In the genomic region with DNA sequence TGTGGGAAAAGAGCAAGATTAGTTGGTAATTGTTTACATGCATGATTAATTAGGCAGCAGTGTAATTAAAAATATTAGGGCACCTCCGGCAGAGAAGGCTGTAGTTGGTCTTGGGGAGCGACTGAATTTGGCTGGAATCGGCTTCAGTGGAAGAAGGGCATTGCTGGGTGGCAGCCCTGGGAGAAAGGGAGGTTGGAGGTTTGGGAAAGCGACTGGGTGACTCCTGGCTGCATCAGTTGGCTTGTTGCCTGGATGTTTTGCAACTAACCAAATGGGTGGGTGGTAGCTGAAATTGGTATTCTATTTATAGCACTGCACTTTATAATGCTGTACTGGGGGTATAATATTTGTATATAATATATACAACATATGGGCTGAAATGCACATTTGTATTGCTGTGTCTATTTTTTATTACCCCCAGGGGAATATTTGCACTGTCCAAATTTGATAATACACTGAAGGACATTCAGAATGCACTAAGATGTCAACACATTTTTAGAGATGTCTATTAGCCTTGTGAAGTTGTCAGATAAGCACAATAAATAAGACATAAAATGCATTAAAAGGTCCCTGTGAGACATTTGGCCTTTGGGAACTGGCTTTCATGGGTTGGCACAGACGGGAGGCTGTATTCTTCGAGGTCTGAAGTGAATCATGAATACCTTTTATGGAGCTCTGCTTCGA, we compare ENCODE assay signal across 8 cellular contexts. TPM values are rescaled to one million over a fixed set of nuclear protein-coding genes. Genes with fewer than 3 reads are reported as not detected.
DNase-seq lines count a peak whose midpoint lies in the region; ATAC-seq and TF ChIP-seq lines count a peak whose summit lies in the region.

No MANE protein-coding gene starts in this region.

- H2AFZ ChIP-seq in GM23338 = no peak overlapping the region

- H3K4me2 ChIP-seq in GM23338 = peak overlapping the region; percentile 89

- no peaks in the 10 kb centered on the region for H3F3A ChIP-seq in GM23338 (replicated peaks; ENCODE audit: low read depth)

- H3K27ac Mint-ChIP-seq in GM23338 = no peak overlapping the region

- H3K9me3 Mint-ChIP-seq in GM23338 = no peaks in the 10 kb centered on the region; the same call in 2 of the 3 replicates

- no peaks in the 10 kb centered on the region for H3K36me3 Mint-ChIP-seq in GM23338 (ENCODE audit: low read depth)

- no peaks in the 10 kb centered on the region for H3K9me2 ChIP-seq in GM23338 (ENCODE audit: insufficient read depth)

- TF ChIP-seq CTCF in GM23338 (conservative IDR thresholded peaks at IDR 0.05; ENCODE audit: low read depth in 2 of 2) (no peak), retinal pigment epithelial cell (conservative IDR thresholded peaks at IDR 0.05; ENCODE audit: low read depth, low read length) (no peak)

- no peaks in the 10 kb centered on the region for H3K36me3 ChIP-seq in GM23338 (ENCODE audit: insufficient read depth)

- H3K4me3 Mint-ChIP-seq in GM23338 = peak overlapping the region; percentile 75

- peak; percentile 59 for TF ChIP-seq POLR2A in Raji (IDR thresholded peaks at IDR 0.05; ENCODE audit: insufficient read depth, low read depth, low read length)

- H3K79me2 ChIP-seq in GM23338 (replicated peaks; ENCODE audit: insufficient read depth) = no peaks in the 10 kb centered on the region

- ATAC-seq in GM23338 (no peak), GM21717 (IDR thresholded peaks at IDR 0.05; ENCODE audit: unreplicated experiment) (no peak)

- peaks cover 9% of the 10 kb centered on the region; the same call in 1 of the 2 replicates for H3K27me3 ChIP-seq in GM23338 (ENCODE audit: insufficient read depth)

- peaks cover 7% of the 10 kb centered on the region for H3K4me1 ChIP-seq in GM23338 (ENCODE audit: insufficient read depth)

- H4K20me1 ChIP-seq in GM23338 (replicated peaks; ENCODE audit: insufficient read depth) = no peaks in the 10 kb centered on the region

- no peak for DNase-seq in GM23338 (ENCODE audit: low spot score)
- peak; percentile 53 for DNase-seq in fibroblast of peridontal ligament (ENCODE audit: extremely low read depth)
- no peak for DNase-seq in retinal pigment epithelial cell (ENCODE audit: low read depth)
- no peak for DNase-seq in NCI-H345 (lab: John Stamatoyannopoulos, UW)
- DNase-seq in NK-92 (lab: John Stamatoyannopoulos, UW; ENCODE audit: unreplicated experiment) = no peak
- no peak for DNase-seq in activated CD4-positive, alpha-beta T cell treated with anti-CD3 and anti-CD28 coated beads for 1 hour

- no peak overlapping the region for H3K27ac ChIP-seq in GM23338 (ENCODE audit: low read depth)

- peaks cover 11% of the 10 kb centered on the region for H3K27me3 Mint-ChIP-seq in GM23338 (ENCODE audit: insufficient read depth, low read depth, poor library complexity)

- peaks cover 17% of the 10 kb centered on the region for H3K4me1 Mint-ChIP-seq in GM23338

- H3K4me3 ChIP-seq in GM23338 = peak overlapping the region; percentile 59
- H3K4me3 ChIP-seq in retinal pigment epithelial cell (ENCODE audit: low read length) = peak overlapping the region; percentile 66

TF ChIP-seq in GM23338, 12 proteins besides CTCF, POLR2A, EP300 and RAD21 (continues in another document):
- TF ChIP-seq STAT1 (IDR thresholded peaks at IDR 0.05; ENCODE audit: unreplicated experiment) = no peak
- no peak for TF ChIP-seq NANOG (IDR thresholded peaks at IDR 0.05; ENCODE audit: borderline replicate concordance)
- no peak for TF ChIP-seq EZH2 (IDR thresholded peaks at IDR 0.05; ENCODE audit: low read depth, unreplicated experiment)
- no peak for TF ChIP-seq ZNF114 (CRISPR knock-in tag; IDR thresholded peaks at IDR 0.05)
- no peak for TF ChIP-seq POLR2AphosphoS5 (IDR thresholded peaks at IDR 0.05; ENCODE audit: low read depth)
- no peak for TF ChIP-seq JUNB (IDR thresholded peaks at IDR 0.05; ENCODE audit: unreplicated experiment)
- TF ChIP-seq EZH2phosphoT487 (IDR thresholded peaks at IDR 0.05; ENCODE audit: unreplicated experiment) = no peak
- no peak for TF ChIP-seq ZNF331 (CRISPR knock-in tag; IDR thresholded peaks at IDR 0.05; ENCODE audit: low read depth)
- TF ChIP-seq, protein P1, sequence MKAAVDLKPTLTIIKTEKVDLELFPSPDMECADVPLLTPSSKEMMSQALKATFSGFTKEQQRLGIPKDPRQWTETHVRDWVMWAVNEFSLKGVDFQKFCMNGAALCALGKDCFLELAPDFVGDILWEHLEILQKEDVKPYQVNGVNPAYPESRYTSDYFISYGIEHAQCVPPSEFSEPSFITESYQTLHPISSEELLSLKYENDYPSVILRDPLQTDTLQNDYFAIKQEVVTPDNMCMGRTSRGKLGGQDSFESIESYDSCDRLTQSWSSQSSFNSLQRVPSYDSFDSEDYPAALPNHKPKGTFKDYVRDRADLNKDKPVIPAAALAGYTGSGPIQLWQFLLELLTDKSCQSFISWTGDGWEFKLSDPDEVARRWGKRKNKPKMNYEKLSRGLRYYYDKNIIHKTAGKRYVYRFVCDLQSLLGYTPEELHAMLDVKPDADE (IDR thresholded peaks at IDR 0.05) = no peak
- TF ChIP-seq, protein P2, sequence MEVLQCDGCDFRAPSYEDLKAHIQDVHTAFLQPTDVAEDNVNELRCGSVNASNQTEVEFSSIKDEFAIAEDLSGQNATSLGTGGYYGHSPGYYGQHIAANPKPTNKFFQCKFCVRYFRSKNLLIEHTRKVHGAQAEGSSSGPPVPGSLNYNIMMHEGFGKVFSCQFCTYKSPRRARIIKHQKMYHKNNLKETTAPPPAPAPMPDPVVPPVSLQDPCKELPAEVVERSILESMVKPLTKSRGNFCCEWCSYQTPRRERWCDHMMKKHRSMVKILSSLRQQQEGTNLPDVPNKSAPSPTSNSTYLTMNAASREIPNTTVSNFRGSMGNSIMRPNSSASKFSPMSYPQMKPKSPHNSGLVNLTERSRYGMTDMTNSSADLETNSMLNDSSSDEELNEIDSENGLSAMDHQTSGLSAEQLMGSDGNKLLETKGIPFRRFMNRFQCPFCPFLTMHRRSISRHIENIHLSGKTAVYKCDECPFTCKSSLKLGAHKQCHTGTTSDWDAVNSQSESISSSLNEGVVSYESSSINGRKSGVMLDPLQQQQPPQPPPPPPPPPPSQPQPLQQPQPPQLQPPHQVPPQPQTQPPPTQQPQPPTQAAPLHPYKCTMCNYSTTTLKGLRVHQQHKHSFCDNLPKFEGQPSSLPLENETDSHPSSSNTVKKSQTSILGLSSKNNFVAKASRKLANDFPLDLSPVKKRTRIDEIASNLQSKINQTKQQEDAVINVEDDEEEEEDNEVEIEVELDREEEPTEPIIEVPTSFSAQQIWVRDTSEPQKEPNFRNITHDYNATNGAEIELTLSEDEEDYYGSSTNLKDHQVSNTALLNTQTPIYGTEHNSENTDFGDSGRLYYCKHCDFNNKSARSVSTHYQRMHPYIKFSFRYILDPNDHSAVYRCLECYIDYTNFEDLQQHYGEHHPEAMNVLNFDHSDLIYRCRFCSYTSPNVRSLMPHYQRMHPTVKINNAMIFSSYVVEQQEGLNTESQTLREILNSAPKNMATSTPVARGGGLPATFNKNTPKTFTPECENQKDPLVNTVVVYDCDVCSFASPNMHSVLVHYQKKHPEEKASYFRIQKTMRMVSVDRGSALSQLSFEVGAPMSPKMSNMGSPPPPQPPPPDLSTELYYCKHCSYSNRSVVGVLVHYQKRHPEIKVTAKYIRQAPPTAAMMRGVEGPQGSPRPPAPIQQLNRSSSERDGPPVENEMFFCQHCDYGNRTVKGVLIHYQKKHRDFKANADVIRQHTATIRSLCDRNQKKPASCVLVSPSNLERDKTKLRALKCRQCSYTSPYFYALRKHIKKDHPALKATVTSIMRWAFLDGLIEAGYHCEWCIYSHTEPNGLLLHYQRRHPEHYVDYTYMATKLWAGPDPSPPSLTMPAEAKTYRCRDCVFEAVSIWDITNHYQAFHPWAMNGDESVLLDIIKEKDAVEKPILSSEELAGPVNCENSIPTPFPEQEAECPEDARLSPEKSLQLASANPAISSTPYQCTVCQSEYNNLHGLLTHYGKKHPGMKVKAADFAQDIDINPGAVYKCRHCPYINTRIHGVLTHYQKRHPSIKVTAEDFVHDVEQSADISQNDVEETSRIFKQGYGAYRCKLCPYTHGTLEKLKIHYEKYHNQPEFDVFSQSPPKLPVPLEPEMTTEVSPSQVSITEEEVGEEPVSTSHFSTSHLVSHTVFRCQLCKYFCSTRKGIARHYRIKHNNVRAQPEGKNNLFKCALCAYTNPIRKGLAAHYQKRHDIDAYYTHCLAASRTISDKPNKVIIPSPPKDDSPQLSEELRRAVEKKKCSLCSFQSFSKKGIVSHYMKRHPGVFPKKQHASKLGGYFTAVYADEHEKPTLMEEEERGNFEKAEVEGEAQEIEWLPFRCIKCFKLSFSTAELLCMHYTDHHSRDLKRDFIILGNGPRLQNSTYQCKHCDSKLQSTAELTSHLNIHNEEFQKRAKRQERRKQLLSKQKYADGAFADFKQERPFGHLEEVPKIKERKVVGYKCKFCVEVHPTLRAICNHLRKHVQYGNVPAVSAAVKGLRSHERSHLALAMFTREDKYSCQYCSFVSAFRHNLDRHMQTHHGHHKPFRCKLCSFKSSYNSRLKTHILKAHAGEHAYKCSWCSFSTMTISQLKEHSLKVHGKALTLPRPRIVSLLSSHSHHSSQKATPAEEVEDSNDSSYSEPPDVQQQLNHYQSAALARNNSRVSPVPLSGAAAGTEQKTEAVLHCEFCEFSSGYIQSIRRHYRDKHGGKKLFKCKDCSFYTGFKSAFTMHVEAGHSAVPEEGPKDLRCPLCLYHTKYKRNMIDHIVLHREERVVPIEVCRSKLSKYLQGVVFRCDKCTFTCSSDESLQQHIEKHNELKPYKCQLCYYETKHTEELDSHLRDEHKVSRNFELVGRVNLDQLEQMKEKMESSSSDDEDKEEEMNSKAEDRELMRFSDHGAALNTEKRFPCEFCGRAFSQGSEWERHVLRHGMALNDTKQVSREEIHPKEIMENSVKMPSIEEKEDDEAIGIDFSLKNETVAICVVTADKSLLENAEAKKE (CRISPR knock-in tag; IDR thresholded peaks at IDR 0.05) = no peak

RNA-seq across cellular contexts. Expression of a gene that starts 1.7 kb away (rescaled TPM):
- total RNA-seq in GM23338 (2014; rRNA removed; shearing (Covaris generic)) = 4.3 and 4.4 TPM in 2 replicates
- 2.0 and 2.2 TPM in 2 replicates for polyA plus RNA-seq in GM23338 (2016; fragmentation: Nextera tagmentation; extraction: Ambion mirVana)

RNA-seq across cellular contexts. Expression of a gene that starts 39.8 kb away (rescaled TPM):
- 98.0 and 112 TPM in 2 replicates for total RNA-seq in GM23338 (2014; rRNA removed; shearing (Covaris generic))
- 142 and 147 TPM in 2 replicates for polyA plus RNA-seq in GM23338 (2016; fragmentation: Nextera tagmentation; extraction: Ambion mirVana)
